Comparison of ENCODE assay signal across 17 cellular contexts in the genomic region with DNA sequence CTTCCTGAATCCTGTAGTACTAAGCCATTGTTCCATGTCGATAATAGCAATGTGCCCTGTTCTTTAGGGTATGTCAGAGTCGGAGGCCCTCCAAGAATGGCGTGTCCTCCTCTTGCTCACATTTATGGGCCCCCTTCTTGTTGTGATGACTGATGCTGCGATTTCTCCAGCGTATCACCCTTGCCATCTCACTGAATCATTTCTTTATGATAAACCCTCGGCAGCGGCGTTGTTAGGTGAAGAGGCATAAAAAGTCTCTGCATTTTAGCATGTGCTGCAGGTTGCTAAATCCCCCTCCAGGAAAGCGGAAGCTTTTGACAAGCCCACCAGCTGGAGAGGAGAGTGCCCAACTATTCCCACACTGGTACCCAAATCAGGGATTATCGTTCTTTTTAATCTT.
A peak's percentile ranks its signal among the peaks of the same experiment; 100 is the strongest.
DNase-seq lines count a peak whose midpoint lies in the region; ATAC-seq and TF ChIP-seq lines count a peak whose summit lies in the region.
"Had no signal": no experiment of that assay in that cellular context is flagged by ENCODE, and none has a peak within 500 bp of the region (broad histone marks: within the 10 kb centered on the region; RNA-seq: fewer than 3 reads in every experiment).

No MANE protein-coding gene starts in this region.

- no peak overlapping the region for H3K9ac ChIP-seq in HUES48 (ENCODE audit: low read depth, low read length)
- H3K9ac ChIP-seq: BLaER1 treated with 17β-estradiol and CSF1 and Interleukin-3, amounts not matched to agents 10 nM and 100 nM; GM23248 had no signal

- no peak for ATAC-seq in Right ventricle myocardium inferior
- ATAC-seq in heart left ventricle, result no peak
- ATAC-seq in T-cell (replicated peaks in 1 of 4), result no peak
- ATAC-seq in CD4-positive, alpha-beta T cell (ENCODE audit: poor library complexity), result no peak
- ATAC-seq: GM12878 had no signal

- TF ChIP-seq CTCF in heart left ventricle (IDR thresholded peaks at IDR 0.05) (no peak), brain (conservative IDR thresholded peaks at IDR 0.05) (no peak)
- no peak for TF ChIP-seq CTCF in CD4-positive, alpha-beta T cell (IDR thresholded peaks at IDR 0.05)

- CTCF ChIA-PET in T-cell (lab: Charles Lee), result no interaction called here
- CTCF ChIA-PET in CD4-positive, alpha-beta T cell (lab: Charles Lee), result no interaction called here

- intact Hi-C loops in Right ventricle myocardium inferior (cut with DNase I) (no loop called here), heart left ventricle (cut with DNase I) (no loop called here), posterior vena cava (cut with DNase I) (no loop called here)
- intact Hi-C loops in CD4-positive, alpha-beta T cell (cut with DNase I, micrococcal nuclease), result no loop called here

- H3K4me3 ChIP-seq in heart left ventricle (no peak overlapping the region), HUES48 (ENCODE audit: low read depth, low read length) (no peak overlapping the region)
- H3K4me3 ChIP-seq: BLaER1 treated with 17β-estradiol and CSF1 and Interleukin-3, amounts not matched to agents 10 nM and 100 nM; GM12878; GM23248; HAP-1 had no signal

- H3K36me3 Mint-ChIP-seq in brain (peaks cover 8% of the 10 kb centered on the region), T-cell (no peaks in the 10 kb centered on the region)
- H3K36me3 Mint-ChIP-seq in CD4-positive, alpha-beta T cell (ENCODE audit: low read depth), result no peaks in the 10 kb centered on the region
- H3K36me3 Mint-ChIP-seq: CD8-positive, alpha-beta memory T cell had no signal

- no peak overlapping the region for H3K4me3 Mint-ChIP-seq in brain
- H3K4me3 Mint-ChIP-seq in T-cell, result no peak overlapping the region
- no peak overlapping the region for H3K4me3 Mint-ChIP-seq in CD4-positive, alpha-beta T cell
- H3K4me3 Mint-ChIP-seq: B cell; CD8-positive, alpha-beta memory T cell had no signal

- H3K9me3 Mint-ChIP-seq in brain (peaks cover 6 to 16% (median 10%) of the 10 kb centered on the region in 5 experiments), T-cell (peaks cover 0 to 2% (median 0%) of the 10 kb centered on the region in 3 donors)
- no peaks in the 10 kb centered on the region for H3K9me3 Mint-ChIP-seq in CD4-positive, alpha-beta T cell

- H3K27ac ChIP-seq in heart left ventricle (no peak overlapping the region), HUES48 (ENCODE audit: low read depth, low read length) (peak overlapping the region; percentile 55)
- H3K27ac ChIP-seq in CD4-positive, alpha-beta T cell (ENCODE audit: low read depth, low read length), result no peak overlapping the region
- H3K27ac ChIP-seq: BLaER1 treated with 17β-estradiol and CSF1 and Interleukin-3, amounts not matched to agents 10 nM and 100 nM; GM23248 had no signal

- TF ChIP-seq POLR2A in heart left ventricle (IDR thresholded peaks at IDR 0.05), result no peak

- H3K27me3 Mint-ChIP-seq in brain (peaks cover 7% of the 10 kb centered on the region), T-cell (peaks cover 14 to 15% of the 10 kb centered on the region in 2 donors)
- peaks cover 25% of the 10 kb centered on the region for H3K27me3 Mint-ChIP-seq in CD4-positive, alpha-beta T cell
- H3K27me3 Mint-ChIP-seq: B cell had no signal

- H3K4me1 ChIP-seq in heart left ventricle, result no peaks in the 10 kb centered on the region
- peaks cover 12% of the 10 kb centered on the region for H3K4me1 ChIP-seq in HUES48 (ENCODE audit: control insufficient read depth, insufficient read depth, low read length)
- H3K4me1 ChIP-seq: BLaER1 treated with 17β-estradiol and CSF1 and Interleukin-3, amounts not matched to agents 10 nM and 100 nM; HAP-1 had no signal

- DNase-seq in Right ventricle myocardium inferior (ENCODE audit: missing footprints), result peak; percentile 30
- DNase-seq in heart left ventricle, result no peak
- DNase-seq in posterior vena cava (ENCODE audit: low spot score), result peak; percentile 46
- DNase-seq in T-cell, result no peak
- DNase-seq in CD4-positive, alpha-beta T cell, result no peak
- DNase-seq: CD8-positive, alpha-beta memory T cell; COR-L47; DMS 273 treated with DMSO at 0.1 percent for 48 hours; DND-41; EL; GM23248 had no signal

- WGBS in heart left ventricle, 4 donors, result 84 to 90% (median 88%) methylated on average over 10 of the region's 10 CpGs

- peaks cover 0 to 4% (median 0%) of the 10 kb centered on the region in 9 donors for H3K27me3 ChIP-seq in heart left ventricle
- H3K27me3 ChIP-seq in HUES48 (ENCODE audit: control insufficient read depth, insufficient read depth, low read length), result no peaks in the 10 kb centered on the region
- H3K27me3 ChIP-seq in CD4-positive, alpha-beta T cell (ENCODE audit: control insufficient read depth, insufficient read depth, low read length), result no peaks in the 10 kb centered on the region
- H3K27me3 ChIP-seq: BLaER1 treated with 17β-estradiol and CSF1 and Interleukin-3, amounts not matched to agents 10 nM and 100 nM had no signal

- H3K4me1 Mint-ChIP-seq in brain (peaks cover 29% of the 10 kb centered on the region), T-cell (no peaks in the 10 kb centered on the region)
- H3K4me1 Mint-ChIP-seq in CD4-positive, alpha-beta T cell (ENCODE audit: low read depth), result no peaks in the 10 kb centered on the region
- H3K4me1 Mint-ChIP-seq: B cell; CD8-positive, alpha-beta memory T cell had no signal

- H3K36me3 ChIP-seq in heart left ventricle (no peaks in the 10 kb centered on the region), HUES48 (ENCODE audit: control insufficient read depth, insufficient read depth, low read length) (no peaks in the 10 kb centered on the region)
- H3K36me3 ChIP-seq: BLaER1 treated with 17β-estradiol and CSF1 and Interleukin-3, amounts not matched to agents 10 nM and 100 nM; HAP-1 had no signal

- H3K9me3 ChIP-seq in heart left ventricle (peaks cover 0 to 5% (median 2%) of the 10 kb centered on the region in 12 donors), HUES48 (ENCODE audit: control insufficient read depth, insufficient read depth, low read length) (peaks cover 8% of the 10 kb centered on the region)
- no peaks in the 10 kb centered on the region for H3K9me3 ChIP-seq in CD4-positive, alpha-beta T cell (ENCODE audit: control insufficient read depth, low read length)
- H3K9me3 ChIP-seq: HAP-1 had no signal

- POLR2A ChIA-PET in T-cell (lab: Charles Lee), result no interaction called here
- POLR2A ChIA-PET in CD4-positive, alpha-beta T cell (lab: Charles Lee), result no interaction called here

- peak overlapping the region in 3 of 5 experiments; percentile 47 to 89 (median 81) for H3K27ac Mint-ChIP-seq in brain
- no peak overlapping the region for H3K27ac Mint-ChIP-seq in T-cell
- no peak overlapping the region for H3K27ac Mint-ChIP-seq in CD4-positive, alpha-beta T cell
- H3K27ac Mint-ChIP-seq: B cell; CD8-positive, alpha-beta memory T cell had no signal

Comparison
In these comparisons a context has a peak if more than half of its experiments do, and no peak if none do; other contexts are left out.
1. DNase-seq: peak in Right ventricle myocardium inferior (single experiment) and posterior vena cava (single experiment); none in heart left ventricle (0 of 5), T-cell (0 of 34) and CD4-positive, alpha-beta T cell (0 of 10).
2. H3K27ac Mint-ChIP-seq: peak in brain (3 of 5); none in T-cell (0 of 2) and CD4-positive, alpha-beta T cell (single experiment).